Comparison of ENCODE assay signal across 1 cellular context in the genomic region with DNA sequence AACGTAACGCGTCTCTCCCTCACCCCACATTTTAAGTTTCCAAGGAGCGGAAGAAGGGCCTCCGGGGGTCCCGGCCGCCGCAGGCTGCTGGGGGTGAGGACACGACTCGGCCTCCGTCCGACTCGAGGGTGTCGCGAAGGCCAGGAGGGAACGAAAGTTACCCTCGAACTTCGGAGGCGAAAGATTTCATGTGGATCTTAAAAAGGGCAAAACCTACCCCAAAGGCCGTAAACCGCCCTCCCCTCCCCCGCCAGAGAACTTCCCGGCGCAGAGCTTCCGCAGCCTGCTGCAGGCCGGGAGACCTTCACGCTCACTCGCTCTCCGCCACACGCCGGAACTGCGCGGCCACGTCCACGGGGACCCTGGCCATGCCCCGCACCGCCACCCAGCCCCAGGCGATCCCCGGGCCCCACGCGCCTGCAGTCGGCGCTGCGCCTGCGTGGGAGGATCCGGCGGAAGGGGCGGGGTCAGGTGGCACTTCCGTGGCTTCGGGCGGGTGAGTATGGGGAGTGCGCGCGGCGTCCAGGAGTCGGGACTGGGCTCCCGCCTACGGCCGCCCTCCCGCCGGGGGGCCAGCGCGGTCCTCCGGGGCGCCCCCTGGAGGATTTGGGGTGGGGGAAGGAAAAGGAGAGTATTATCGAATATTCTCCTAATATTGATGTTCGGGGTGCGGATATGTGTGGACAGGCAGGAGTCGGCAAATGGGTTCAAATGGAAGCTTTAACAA.
TF ChIP-seq lines count a peak whose summit lies in the region.

A gene (plus strand): TSS at position 474 of the 727 bp plus-strand sequence. CDS start 19,755 bp downstream, outside the sequence.

TF ChIP-seq in K562, 482 proteins besides CTCF, POLR2A, EP300 and RAD21 (continued from another document and continues in another):
- TF ChIP-seq, protein P1, sequence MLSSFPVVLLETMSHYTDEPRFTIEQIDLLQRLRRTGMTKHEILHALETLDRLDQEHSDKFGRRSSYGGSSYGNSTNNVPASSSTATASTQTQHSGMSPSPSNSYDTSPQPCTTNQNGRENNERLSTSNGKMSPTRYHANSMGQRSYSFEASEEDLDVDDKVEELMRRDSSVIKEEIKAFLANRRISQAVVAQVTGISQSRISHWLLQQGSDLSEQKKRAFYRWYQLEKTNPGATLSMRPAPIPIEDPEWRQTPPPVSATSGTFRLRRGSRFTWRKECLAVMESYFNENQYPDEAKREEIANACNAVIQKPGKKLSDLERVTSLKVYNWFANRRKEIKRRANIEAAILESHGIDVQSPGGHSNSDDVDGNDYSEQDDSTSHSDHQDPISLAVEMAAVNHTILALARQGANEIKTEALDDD (IDR thresholded peaks at IDR 0.05): no peak
- TF ChIP-seq, protein P2, sequence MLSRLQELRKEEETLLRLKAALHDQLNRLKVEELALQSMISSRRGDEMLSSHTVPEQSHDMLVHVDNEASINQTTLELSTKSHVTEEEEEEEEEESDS (CRISPR knock-in tag; IDR thresholded peaks at IDR 0.05): no peak
- TF ChIP-seq, protein P3, sequence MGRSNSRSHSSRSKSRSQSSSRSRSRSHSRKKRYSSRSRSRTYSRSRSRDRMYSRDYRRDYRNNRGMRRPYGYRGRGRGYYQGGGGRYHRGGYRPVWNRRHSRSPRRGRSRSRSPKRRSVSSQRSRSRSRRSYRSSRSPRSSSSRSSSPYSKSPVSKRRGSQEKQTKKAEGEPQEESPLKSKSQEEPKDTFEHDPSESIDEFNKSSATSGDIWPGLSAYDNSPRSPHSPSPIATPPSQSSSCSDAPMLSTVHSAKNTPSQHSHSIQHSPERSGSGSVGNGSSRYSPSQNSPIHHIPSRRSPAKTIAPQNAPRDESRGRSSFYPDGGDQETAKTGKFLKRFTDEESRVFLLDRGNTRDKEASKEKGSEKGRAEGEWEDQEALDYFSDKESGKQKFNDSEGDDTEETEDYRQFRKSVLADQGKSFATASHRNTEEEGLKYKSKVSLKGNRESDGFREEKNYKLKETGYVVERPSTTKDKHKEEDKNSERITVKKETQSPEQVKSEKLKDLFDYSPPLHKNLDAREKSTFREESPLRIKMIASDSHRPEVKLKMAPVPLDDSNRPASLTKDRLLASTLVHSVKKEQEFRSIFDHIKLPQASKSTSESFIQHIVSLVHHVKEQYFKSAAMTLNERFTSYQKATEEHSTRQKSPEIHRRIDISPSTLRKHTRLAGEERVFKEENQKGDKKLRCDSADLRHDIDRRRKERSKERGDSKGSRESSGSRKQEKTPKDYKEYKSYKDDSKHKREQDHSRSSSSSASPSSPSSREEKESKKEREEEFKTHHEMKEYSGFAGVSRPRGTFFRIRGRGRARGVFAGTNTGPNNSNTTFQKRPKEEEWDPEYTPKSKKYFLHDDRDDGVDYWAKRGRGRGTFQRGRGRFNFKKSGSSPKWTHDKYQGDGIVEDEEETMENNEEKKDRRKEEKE (IDR thresholded peaks at IDR 0.05; ENCODE audit: borderline replicate concordance in 1 of 2, control insufficient read depth in 1 of 2, low read depth in 2 of 2, low read length in 1 of 2): 0 out of 4 replicates have a peak, but pooled peaks of 1 of the 2 experiments have one; percentile 68
- TF ChIP-seq NR2C2 (CRISPR knock-in tag; IDR thresholded peaks at IDR 0.05) (no peak), NR2C2 (tag; IDR thresholded peaks at IDR 0.05) (peak; percentile 34; the same call in 1 of the 2 replicates), ZNF239 (CRISPR knock-in tag; IDR thresholded peaks at IDR 0.05) (no peak), MTF1 (CRISPR knock-in tag; IDR thresholded peaks at IDR 0.05; ENCODE audit: borderline replicate concordance) (no peak), NR4A1 (CRISPR knock-in tag; IDR thresholded peaks at IDR 0.05) (no peak), NR4A1 (tag; IDR thresholded peaks at IDR 0.05) (no peak), HMGN3 (IDR thresholded peaks at IDR 0.05; ENCODE audit: borderline replicate concordance, extremely low read depth, insufficient read length, low read depth, low read length) (peak; percentile 88), ATF7 (IDR thresholded peaks at IDR 0.05) (peak; percentile 48; the same call in 1 of the 2 replicates), NR3C1 (CRISPR knock-in tag; IDR thresholded peaks at IDR 0.05) (peak; percentile 83), TAL1 (IDR thresholded peaks at IDR 0.05) (no peak), POLR2G (IDR thresholded peaks at IDR 0.05; ENCODE audit: low read depth, low read length) (peak; percentile 98), HDAC6 (IDR thresholded peaks at IDR 0.05; ENCODE audit: low read depth, low read length) (no peak), SRSF7 (optimal IDR thresholded peaks at IDR 0.05; ENCODE audit: low read depth, low read length) (no peak), MCM5 (IDR thresholded peaks at IDR 0.05; ENCODE audit: low read depth) (no peak), ARID2 (IDR thresholded peaks at IDR 0.05) (no peak), ILK (tag; IDR thresholded peaks at IDR 0.05; ENCODE audit: borderline replicate concordance, low read depth) (no peak), ZNF830 (CRISPR knock-in tag; IDR thresholded peaks at IDR 0.05) (no peak), ZNF316 (IDR thresholded peaks at IDR 0.05) (no peak), RNF2 (IDR thresholded peaks at IDR 0.05) (peak; percentile 79), SRSF9 (IDR thresholded peaks at IDR 0.05; ENCODE audit: borderline replicate concordance, low read depth, low read length) (no peak)
- TF ChIP-seq, protein P4, sequence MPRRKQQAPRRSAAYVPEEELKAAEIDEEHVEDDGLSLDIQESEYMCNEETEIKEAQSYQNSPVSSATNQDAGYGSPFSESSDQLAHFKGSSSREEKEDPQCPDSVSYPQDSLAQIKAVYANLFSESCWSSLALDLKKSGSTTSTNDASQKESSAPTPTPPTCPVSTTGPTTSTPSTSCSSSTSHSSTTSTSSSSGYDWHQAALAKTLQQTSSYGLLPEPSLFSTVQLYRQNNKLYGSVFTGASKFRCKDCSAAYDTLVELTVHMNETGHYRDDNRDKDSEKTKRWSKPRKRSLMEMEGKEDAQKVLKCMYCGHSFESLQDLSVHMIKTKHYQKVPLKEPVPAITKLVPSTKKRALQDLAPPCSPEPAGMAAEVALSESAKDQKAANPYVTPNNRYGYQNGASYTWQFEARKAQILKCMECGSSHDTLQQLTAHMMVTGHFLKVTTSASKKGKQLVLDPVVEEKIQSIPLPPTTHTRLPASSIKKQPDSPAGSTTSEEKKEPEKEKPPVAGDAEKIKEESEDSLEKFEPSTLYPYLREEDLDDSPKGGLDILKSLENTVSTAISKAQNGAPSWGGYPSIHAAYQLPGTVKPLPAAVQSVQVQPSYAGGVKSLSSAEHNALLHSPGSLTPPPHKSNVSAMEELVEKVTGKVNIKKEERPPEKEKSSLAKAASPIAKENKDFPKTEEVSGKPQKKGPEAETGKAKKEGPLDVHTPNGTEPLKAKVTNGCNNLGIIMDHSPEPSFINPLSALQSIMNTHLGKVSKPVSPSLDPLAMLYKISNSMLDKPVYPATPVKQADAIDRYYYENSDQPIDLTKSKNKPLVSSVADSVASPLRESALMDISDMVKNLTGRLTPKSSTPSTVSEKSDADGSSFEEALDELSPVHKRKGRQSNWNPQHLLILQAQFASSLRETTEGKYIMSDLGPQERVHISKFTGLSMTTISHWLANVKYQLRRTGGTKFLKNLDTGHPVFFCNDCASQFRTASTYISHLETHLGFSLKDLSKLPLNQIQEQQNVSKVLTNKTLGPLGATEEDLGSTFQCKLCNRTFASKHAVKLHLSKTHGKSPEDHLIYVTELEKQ (CRISPR knock-in tag; IDR thresholded peaks at IDR 0.05): no peak
- TF ChIP-seq, protein P5, sequence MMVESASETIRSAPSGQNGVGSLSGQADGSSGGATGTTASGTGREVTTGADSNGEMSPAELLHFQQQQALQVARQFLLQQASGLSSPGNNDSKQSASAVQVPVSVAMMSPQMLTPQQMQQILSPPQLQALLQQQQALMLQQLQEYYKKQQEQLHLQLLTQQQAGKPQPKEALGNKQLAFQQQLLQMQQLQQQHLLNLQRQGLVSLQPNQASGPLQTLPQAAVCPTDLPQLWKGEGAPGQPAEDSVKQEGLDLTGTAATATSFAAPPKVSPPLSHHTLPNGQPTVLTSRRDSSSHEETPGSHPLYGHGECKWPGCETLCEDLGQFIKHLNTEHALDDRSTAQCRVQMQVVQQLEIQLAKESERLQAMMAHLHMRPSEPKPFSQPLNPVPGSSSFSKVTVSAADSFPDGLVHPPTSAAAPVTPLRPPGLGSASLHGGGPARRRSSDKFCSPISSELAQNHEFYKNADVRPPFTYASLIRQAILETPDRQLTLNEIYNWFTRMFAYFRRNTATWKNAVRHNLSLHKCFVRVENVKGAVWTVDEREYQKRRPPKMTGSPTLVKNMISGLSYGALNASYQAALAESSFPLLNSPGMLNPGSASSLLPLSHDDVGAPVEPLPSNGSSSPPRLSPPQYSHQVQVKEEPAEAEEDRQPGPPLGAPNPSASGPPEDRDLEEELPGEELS (CRISPR knock-in tag; IDR thresholded peaks at IDR 0.05; ENCODE audit: borderline replicate concordance): peak; percentile 81; the same call in 1 of the 2 replicates
- TF ChIP-seq, protein P6, sequence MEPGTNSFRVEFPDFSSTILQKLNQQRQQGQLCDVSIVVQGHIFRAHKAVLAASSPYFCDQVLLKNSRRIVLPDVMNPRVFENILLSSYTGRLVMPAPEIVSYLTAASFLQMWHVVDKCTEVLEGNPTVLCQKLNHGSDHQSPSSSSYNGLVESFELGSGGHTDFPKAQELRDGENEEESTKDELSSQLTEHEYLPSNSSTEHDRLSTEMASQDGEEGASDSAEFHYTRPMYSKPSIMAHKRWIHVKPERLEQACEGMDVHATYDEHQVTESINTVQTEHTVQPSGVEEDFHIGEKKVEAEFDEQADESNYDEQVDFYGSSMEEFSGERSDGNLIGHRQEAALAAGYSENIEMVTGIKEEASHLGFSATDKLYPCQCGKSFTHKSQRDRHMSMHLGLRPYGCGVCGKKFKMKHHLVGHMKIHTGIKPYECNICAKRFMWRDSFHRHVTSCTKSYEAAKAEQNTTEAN (CRISPR knock-in tag; IDR thresholded peaks at IDR 0.05): no peak
- TF ChIP-seq, protein P7, sequence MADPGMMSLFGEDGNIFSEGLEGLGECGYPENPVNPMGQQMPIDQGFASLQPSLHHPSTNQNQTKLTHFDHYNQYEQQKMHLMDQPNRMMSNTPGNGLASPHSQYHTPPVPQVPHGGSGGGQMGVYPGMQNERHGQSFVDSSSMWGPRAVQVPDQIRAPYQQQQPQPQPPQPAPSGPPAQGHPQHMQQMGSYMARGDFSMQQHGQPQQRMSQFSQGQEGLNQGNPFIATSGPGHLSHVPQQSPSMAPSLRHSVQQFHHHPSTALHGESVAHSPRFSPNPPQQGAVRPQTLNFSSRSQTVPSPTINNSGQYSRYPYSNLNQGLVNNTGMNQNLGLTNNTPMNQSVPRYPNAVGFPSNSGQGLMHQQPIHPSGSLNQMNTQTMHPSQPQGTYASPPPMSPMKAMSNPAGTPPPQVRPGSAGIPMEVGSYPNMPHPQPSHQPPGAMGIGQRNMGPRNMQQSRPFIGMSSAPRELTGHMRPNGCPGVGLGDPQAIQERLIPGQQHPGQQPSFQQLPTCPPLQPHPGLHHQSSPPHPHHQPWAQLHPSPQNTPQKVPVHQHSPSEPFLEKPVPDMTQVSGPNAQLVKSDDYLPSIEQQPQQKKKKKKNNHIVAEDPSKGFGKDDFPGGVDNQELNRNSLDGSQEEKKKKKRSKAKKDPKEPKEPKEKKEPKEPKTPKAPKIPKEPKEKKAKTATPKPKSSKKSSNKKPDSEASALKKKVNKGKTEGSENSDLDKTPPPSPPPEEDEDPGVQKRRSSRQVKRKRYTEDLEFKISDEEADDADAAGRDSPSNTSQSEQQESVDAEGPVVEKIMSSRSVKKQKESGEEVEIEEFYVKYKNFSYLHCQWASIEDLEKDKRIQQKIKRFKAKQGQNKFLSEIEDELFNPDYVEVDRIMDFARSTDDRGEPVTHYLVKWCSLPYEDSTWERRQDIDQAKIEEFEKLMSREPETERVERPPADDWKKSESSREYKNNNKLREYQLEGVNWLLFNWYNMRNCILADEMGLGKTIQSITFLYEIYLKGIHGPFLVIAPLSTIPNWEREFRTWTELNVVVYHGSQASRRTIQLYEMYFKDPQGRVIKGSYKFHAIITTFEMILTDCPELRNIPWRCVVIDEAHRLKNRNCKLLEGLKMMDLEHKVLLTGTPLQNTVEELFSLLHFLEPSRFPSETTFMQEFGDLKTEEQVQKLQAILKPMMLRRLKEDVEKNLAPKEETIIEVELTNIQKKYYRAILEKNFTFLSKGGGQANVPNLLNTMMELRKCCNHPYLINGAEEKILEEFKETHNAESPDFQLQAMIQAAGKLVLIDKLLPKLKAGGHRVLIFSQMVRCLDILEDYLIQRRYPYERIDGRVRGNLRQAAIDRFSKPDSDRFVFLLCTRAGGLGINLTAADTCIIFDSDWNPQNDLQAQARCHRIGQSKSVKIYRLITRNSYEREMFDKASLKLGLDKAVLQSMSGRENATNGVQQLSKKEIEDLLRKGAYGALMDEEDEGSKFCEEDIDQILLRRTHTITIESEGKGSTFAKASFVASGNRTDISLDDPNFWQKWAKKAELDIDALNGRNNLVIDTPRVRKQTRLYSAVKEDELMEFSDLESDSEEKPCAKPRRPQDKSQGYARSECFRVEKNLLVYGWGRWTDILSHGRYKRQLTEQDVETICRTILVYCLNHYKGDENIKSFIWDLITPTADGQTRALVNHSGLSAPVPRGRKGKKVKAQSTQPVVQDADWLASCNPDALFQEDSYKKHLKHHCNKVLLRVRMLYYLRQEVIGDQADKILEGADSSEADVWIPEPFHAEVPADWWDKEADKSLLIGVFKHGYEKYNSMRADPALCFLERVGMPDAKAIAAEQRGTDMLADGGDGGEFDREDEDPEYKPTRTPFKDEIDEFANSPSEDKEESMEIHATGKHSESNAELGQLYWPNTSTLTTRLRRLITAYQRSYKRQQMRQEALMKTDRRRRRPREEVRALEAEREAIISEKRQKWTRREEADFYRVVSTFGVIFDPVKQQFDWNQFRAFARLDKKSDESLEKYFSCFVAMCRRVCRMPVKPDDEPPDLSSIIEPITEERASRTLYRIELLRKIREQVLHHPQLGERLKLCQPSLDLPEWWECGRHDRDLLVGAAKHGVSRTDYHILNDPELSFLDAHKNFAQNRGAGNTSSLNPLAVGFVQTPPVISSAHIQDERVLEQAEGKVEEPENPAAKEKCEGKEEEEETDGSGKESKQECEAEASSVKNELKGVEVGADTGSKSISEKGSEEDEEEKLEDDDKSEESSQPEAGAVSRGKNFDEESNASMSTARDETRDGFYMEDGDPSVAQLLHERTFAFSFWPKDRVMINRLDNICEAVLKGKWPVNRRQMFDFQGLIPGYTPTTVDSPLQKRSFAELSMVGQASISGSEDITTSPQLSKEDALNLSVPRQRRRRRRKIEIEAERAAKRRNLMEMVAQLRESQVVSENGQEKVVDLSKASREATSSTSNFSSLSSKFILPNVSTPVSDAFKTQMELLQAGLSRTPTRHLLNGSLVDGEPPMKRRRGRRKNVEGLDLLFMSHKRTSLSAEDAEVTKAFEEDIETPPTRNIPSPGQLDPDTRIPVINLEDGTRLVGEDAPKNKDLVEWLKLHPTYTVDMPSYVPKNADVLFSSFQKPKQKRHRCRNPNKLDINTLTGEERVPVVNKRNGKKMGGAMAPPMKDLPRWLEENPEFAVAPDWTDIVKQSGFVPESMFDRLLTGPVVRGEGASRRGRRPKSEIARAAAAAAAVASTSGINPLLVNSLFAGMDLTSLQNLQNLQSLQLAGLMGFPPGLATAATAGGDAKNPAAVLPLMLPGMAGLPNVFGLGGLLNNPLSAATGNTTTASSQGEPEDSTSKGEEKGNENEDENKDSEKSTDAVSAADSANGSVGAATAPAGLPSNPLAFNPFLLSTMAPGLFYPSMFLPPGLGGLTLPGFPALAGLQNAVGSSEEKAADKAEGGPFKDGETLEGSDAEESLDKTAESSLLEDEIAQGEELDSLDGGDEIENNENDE (IDR thresholded peaks at IDR 0.05; ENCODE audit: low read depth, low read length): no peak
- TF ChIP-seq, protein P8, sequence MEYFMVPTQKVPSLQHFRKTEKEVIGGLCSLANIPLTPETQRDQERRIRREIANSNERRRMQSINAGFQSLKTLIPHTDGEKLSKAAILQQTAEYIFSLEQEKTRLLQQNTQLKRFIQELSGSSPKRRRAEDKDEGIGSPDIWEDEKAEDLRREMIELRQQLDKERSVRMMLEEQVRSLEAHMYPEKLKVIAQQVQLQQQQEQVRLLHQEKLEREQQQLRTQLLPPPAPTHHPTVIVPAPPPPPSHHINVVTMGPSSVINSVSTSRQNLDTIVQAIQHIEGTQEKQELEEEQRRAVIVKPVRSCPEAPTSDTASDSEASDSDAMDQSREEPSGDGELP (CRISPR knock-in tag; IDR thresholded peaks at IDR 0.05; ENCODE audit: borderline replicate concordance): peak; percentile 81; the same call in 1 of the 2 replicates
